In genomic region chr2:29024882-29025430, GRCh38 we compare ENCODE assay signal across 21 cellular contexts. TPM values are rescaled to one million over a fixed set of nuclear protein-coding genes. Genes with fewer than 3 reads are reported as not detected.
"Had no signal": no experiment of that assay in that cellular context is flagged by ENCODE, and none has a peak within 500 bp of the region (broad histone marks: within the 10 kb centered on the region; RNA-seq: fewer than 3 reads in every experiment).

No MANE protein-coding gene starts in this region.

- H3K9me3 ChIP-seq: mucosa of descending colon, prostate gland, right lobe of liver, transverse colon had no signal

- H3K9me3 Mint-ChIP-seq: activated CD4-positive, alpha-beta T cell treated with anti-CD3 and anti-CD28 coated beads, Interleukin-2, amount 10 ng/mL, durations not matched to agents 24 days and 14 days; activated naive CD8-positive, alpha-beta T cell treated with anti-CD3 and anti-CD28 coated beads, Interleukin-2, amount 10 ng/mL, durations not matched to agents 7 days and 5 days; activated T-cell treated with anti-CD3 and anti-CD28 coated beads, Interleukin-2, amount 50 U/mL, for 24 hours; immature natural killer cell; nephron; stimulated activated naive B cell treated with anti-CD40 and anti-IgM and Interleukin-4, amounts not matched to agents 10 μg/mL and 1 μg/mL and 100 μg/mL, for 72 hours; T-helper 1 cell treated with Interleukin-12 subunit alpha and Interleukin-12 subunit beta and Interleukin-4 antibody, amounts not matched to agents 30 μg/mL and 1 μg/mL, for 36 hours; WTC11 had no signal

- H3K36me3 ChIP-seq: prostate gland, right lobe of liver, transverse colon had no signal

- H3K27ac ChIP-seq: prostate gland, right lobe of liver, transverse colon had no signal

- H3K27ac Mint-ChIP-seq: activated CD4-positive, alpha-beta T cell treated with anti-CD3 and anti-CD28 coated beads, Interleukin-2, amount 10 ng/mL, durations not matched to agents 24 days and 14 days; activated T-cell treated with anti-CD3 and anti-CD28 coated beads, Interleukin-2, amount 50 U/mL, for 24 hours; nephron; stimulated activated naive B cell treated with anti-CD40 and anti-IgM and Interleukin-4, amounts not matched to agents 10 μg/mL and 1 μg/mL and 100 μg/mL, for 72 hours; T-helper 1 cell treated with Interleukin-12 subunit alpha and Interleukin-12 subunit beta and Interleukin-4 antibody, amounts not matched to agents 30 μg/mL and 1 μg/mL, for 36 hours; WTC11 had no signal

- H3K4me3 Mint-ChIP-seq: activated CD4-positive, alpha-beta T cell treated with anti-CD3 and anti-CD28 coated beads, Interleukin-2, amount 10 ng/mL, durations not matched to agents 24 days and 14 days; activated naive CD8-positive, alpha-beta T cell treated with anti-CD3 and anti-CD28 coated beads, Interleukin-2, amount 10 ng/mL, durations not matched to agents 7 days and 5 days; activated T-cell treated with anti-CD3 and anti-CD28 coated beads, Interleukin-2, amount 50 U/mL, for 24 hours; immature natural killer cell; nephron; stimulated activated naive B cell treated with anti-CD40 and anti-IgM and Interleukin-4, amounts not matched to agents 10 μg/mL and 1 μg/mL and 100 μg/mL, for 72 hours; T-helper 1 cell treated with Interleukin-12 subunit alpha and Interleukin-12 subunit beta and Interleukin-4 antibody, amounts not matched to agents 30 μg/mL and 1 μg/mL, for 36 hours; WTC11 had no signal

- H3K36me3 Mint-ChIP-seq: stimulated activated naive B cell treated with anti-CD40 and anti-IgM and Interleukin-4, amounts not matched to agents 10 μg/mL and 1 μg/mL and 100 μg/mL, for 72 hours; WTC11 had no signal

- DNase-seq: activated CD4-positive, alpha-beta T cell treated with anti-CD3 and anti-CD28 coated beads, Interleukin-2, amount 10 ng/mL, durations not matched to agents 24 days and 14 days; activated gamma-delta T cell treated with Interleukin-2 at 50 U/mL for 16 hours; activated naive CD8-positive, alpha-beta T cell treated with anti-CD3 and anti-CD28 coated beads, Interleukin-2, amount 10 ng/mL, durations not matched to agents 7 days and 5 days; activated T-cell treated with anti-CD3 and anti-CD28 coated beads, Interleukin-2, amount 50 U/mL, for 24 hours; anterior cingulate cortex; dermis blood vessel endothelial cell; erythroblast; glutamatergic neuron; immature natural killer cell; left colon; mammary epithelial cell; mucosa of descending colon; right lobe of liver; stimulated activated CD4-positive, alpha-beta T cell treated with anti-CD3 and anti-CD28 coated beads, Interleukin-1b, Interleukin-23, amount 100 ng/mL, for 48 hours; stimulated activated naive B cell treated with anti-CD40 and anti-IgM and Interleukin-4, amounts not matched to agents 10 μg/mL and 1 μg/mL and 100 μg/mL, for 72 hours; substantia nigra; transverse colon had no signal

- H3K27me3 ChIP-seq: right lobe of liver, transverse colon had no signal

- H3K4me3 ChIP-seq: mucosa of descending colon, prostate gland, right lobe of liver, transverse colon had no signal

- H3K4me1 Mint-ChIP-seq: stimulated activated naive B cell treated with anti-CD40 and anti-IgM and Interleukin-4, amounts not matched to agents 10 μg/mL and 1 μg/mL and 100 μg/mL, for 72 hours had no signal

- H3K4me1 ChIP-seq: prostate gland, right lobe of liver, transverse colon had no signal

- H3K27me3 Mint-ChIP-seq: activated CD4-positive, alpha-beta T cell treated with anti-CD3 and anti-CD28 coated beads, Interleukin-2, amount 10 ng/mL, durations not matched to agents 24 days and 14 days; activated naive CD8-positive, alpha-beta T cell treated with anti-CD3 and anti-CD28 coated beads, Interleukin-2, amount 10 ng/mL, durations not matched to agents 7 days and 5 days; activated T-cell treated with anti-CD3 and anti-CD28 coated beads, Interleukin-2, amount 50 U/mL, for 24 hours; stimulated activated naive B cell treated with anti-CD40 and anti-IgM and Interleukin-4, amounts not matched to agents 10 μg/mL and 1 μg/mL and 100 μg/mL, for 72 hours had no signal

RNA-seq across cellular contexts. Expression of gene TOGARAM2, which starts 43.9 kb away (rescaled TPM):
- total RNA-seq: dermis blood vessel endothelial cell, mammary epithelial cell had no signal

RNA-seq across cellular contexts. Expression of gene PCARE, which starts 49.4 kb away (rescaled TPM):
- total RNA-seq: activated CD4-positive, alpha-beta T cell treated with anti-CD3 and anti-CD28 coated beads, Interleukin-2, amount 10 ng/mL, durations not matched to agents 24 days and 14 days; activated naive CD8-positive, alpha-beta T cell treated with anti-CD3 and anti-CD28 coated beads, Interleukin-2, amount 10 ng/mL, durations not matched to agents 7 days and 5 days; dermis blood vessel endothelial cell; left colon; mucosa of descending colon; prostate gland; right lobe of liver; WTC11 had no signal
- polyA plus RNA-seq: immature natural killer cell had no signal
